In genomic region chr21:17769049-17769845, GRCh38 we compare ENCODE assay signal across 1 cellular context.
TF ChIP-seq lines count a peak whose summit lies in the region.

No MANE protein-coding gene starts in this region.

TF ChIP-seq in HepG2, 621 proteins besides CTCF, POLR2A, EP300 and RAD21 (continued from another document):
- TF ChIP-seq LCORL (IDR thresholded peaks at IDR 0.05) (no peak), LCORL (CRISPR knock-in tag; IDR thresholded peaks at IDR 0.05) (no peak), ZBTB38 (CRISPR knock-in tag; IDR thresholded peaks at IDR 0.05) (no peak), ZNF430 (CRISPR knock-in tag; IDR thresholded peaks at IDR 0.05) (no peak), ZGPAT (CRISPR knock-in tag; IDR thresholded peaks at IDR 0.05) (no peak), FOXP4 (CRISPR knock-in tag; IDR thresholded peaks at IDR 0.05) (no peak), ZNF256 (CRISPR knock-in tag; conservative IDR thresholded peaks at IDR 0.05) (no peak), ZNF598 (CRISPR knock-in tag; IDR thresholded peaks at IDR 0.05; ENCODE audit: borderline replicate concordance) (no peak), MAFF (IDR thresholded peaks at IDR 0.05; ENCODE audit: low read depth, low read length) (peak; percentile 85), ZNF530 (CRISPR knock-in tag; IDR thresholded peaks at IDR 0.05; ENCODE audit: low read depth) (no peak), MAFK (conservative IDR thresholded peaks at IDR 0.05 in 1 of 2, IDR thresholded peaks at IDR 0.05 in 1 of 2; ENCODE audit: low read length in 2 of 2) (peak; percentile 73 to 89), ZNF703 (CRISPR knock-in tag; IDR thresholded peaks at IDR 0.05; ENCODE audit: borderline replicate concordance) (no peak)
